In the genomic region with DNA sequence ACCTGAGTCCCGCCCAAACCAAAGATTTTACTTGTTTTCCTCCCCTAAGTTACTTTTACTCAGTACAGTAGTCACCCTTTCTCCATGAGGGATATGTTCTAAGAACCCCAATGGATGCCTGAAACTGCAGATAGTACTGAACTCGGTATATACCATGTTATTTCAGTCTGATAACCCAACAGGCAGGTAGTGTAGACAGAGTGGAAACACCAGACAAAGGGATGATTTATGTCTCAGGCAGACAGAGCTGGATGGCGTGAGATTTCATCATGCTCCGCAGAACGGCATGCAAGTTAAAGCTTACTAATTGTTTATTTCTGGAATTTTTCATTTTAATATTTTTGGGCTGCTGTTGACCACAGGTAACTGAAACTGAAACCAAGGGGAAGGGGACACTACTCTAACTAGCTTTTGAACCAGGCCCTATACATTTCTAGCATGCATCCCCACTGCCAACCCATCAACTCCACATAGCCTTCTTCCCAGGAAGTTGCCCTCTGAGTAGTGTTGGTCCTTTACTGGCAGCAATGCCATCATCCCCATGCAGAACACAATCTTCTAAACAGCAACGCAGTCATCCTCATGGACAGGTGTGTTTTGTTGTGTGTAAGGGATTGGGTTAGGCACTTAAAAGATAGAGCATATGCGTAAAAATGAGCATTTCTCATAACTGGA, we compare ENCODE assay signal across 1 cellular context.
TF ChIP-seq lines count a peak whose summit lies in the region.

No MANE protein-coding gene starts in this region.

TF ChIP-seq in K562, 482 proteins besides CTCF, POLR2A, EP300 and RAD21 (continued from another document and continues in another):
- TF ChIP-seq, protein P1, sequence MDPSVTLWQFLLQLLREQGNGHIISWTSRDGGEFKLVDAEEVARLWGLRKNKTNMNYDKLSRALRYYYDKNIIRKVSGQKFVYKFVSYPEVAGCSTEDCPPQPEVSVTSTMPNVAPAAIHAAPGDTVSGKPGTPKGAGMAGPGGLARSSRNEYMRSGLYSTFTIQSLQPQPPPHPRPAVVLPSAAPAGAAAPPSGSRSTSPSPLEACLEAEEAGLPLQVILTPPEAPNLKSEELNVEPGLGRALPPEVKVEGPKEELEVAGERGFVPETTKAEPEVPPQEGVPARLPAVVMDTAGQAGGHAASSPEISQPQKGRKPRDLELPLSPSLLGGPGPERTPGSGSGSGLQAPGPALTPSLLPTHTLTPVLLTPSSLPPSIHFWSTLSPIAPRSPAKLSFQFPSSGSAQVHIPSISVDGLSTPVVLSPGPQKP (CRISPR knock-in tag; IDR thresholded peaks at IDR 0.05) = no peak
- TF ChIP-seq MBD2 (IDR thresholded peaks at IDR 0.05; ENCODE audit: borderline replicate concordance, low read depth) (no peak), WHSC1 (IDR thresholded peaks at IDR 0.05; ENCODE audit: low read length) (no peak), TEAD2 (tag; IDR thresholded peaks at IDR 0.05) (no peak), TCF3 (CRISPR knock-in tag; IDR thresholded peaks at IDR 0.05) (no peak), ZNF175 (CRISPR knock-in tag; IDR thresholded peaks at IDR 0.05; ENCODE audit: low read depth) (peak; percentile 92), ZKSCAN3 (CRISPR knock-in tag; IDR thresholded peaks at IDR 0.05) (no peak), RUNX1 (IDR thresholded peaks at IDR 0.05; ENCODE audit: low read depth) (no peak), U2AF2 (optimal IDR thresholded peaks at IDR 0.05; ENCODE audit: low read depth, low read length) (no peak), FOXA3 (CRISPR knock-in tag; conservative IDR thresholded peaks at IDR 0.05 in 1 of 2, IDR thresholded peaks at IDR 0.05 in 1 of 2) (no peak), HSF4 (CRISPR knock-in tag; IDR thresholded peaks at IDR 0.05; ENCODE audit: borderline replicate concordance) (peak; percentile 65; the same call in 1 of the 2 replicates), TARDBP (IDR thresholded peaks at IDR 0.05) (no peak), MAZ (CRISPR knock-in tag; conservative IDR thresholded peaks at IDR 0.05 in 1 of 2, IDR thresholded peaks at IDR 0.05 in 1 of 2) (no peak), ZNF444 (CRISPR knock-in tag; IDR thresholded peaks at IDR 0.05) (no peak), SREBF1 (IDR thresholded peaks at IDR 0.05; ENCODE audit: borderline replicate concordance, low read depth, low read length) (no peak), MEF2A (IDR thresholded peaks at IDR 0.05; ENCODE audit: control insufficient read depth, low read depth, low read length) (no peak), ZNF79 (CRISPR knock-in tag; IDR thresholded peaks at IDR 0.05; ENCODE audit: low read depth) (no peak), ZNF57 (CRISPR knock-in tag; IDR thresholded peaks at IDR 0.05) (no peak), ZFP36 (IDR thresholded peaks at IDR 0.05; ENCODE audit: low read depth, low read length, partially characterized antibody) (no peak), SMARCA4 (IDR thresholded peaks at IDR 0.05) (peak; percentile 26; the same call in 1 of the 2 replicates), ZNF445 (CRISPR knock-in tag; IDR thresholded peaks at IDR 0.05; ENCODE audit: low read depth) (no peak), U2AF1 (optimal IDR thresholded peaks at IDR 0.05; ENCODE audit: low read depth, low read length) (no peak), TRIM24 (IDR thresholded peaks at IDR 0.05) (peak; percentile 71 to 87; a peak in 3 of 4 replicates), XRCC4 (IDR thresholded peaks at IDR 0.05; ENCODE audit: extremely low read depth, insufficient read depth, insufficient read length) (no peak), ZNF76 (CRISPR knock-in tag; IDR thresholded peaks at IDR 0.05; ENCODE audit: borderline replicate concordance) (0 out of 2 replicates have a peak, but pooled peaks have one; percentile 37)
- TF ChIP-seq, protein P2, sequence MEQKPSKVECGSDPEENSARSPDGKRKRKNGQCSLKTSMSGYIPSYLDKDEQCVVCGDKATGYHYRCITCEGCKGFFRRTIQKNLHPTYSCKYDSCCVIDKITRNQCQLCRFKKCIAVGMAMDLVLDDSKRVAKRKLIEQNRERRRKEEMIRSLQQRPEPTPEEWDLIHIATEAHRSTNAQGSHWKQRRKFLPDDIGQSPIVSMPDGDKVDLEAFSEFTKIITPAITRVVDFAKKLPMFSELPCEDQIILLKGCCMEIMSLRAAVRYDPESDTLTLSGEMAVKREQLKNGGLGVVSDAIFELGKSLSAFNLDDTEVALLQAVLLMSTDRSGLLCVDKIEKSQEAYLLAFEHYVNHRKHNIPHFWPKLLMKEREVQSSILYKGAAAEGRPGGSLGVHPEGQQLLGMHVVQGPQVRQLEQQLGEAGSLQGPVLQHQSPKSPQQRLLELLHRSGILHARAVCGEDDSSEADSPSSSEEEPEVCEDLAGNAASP (IDR thresholded peaks at IDR 0.05) = no peak
- TF ChIP-seq, protein P3, sequence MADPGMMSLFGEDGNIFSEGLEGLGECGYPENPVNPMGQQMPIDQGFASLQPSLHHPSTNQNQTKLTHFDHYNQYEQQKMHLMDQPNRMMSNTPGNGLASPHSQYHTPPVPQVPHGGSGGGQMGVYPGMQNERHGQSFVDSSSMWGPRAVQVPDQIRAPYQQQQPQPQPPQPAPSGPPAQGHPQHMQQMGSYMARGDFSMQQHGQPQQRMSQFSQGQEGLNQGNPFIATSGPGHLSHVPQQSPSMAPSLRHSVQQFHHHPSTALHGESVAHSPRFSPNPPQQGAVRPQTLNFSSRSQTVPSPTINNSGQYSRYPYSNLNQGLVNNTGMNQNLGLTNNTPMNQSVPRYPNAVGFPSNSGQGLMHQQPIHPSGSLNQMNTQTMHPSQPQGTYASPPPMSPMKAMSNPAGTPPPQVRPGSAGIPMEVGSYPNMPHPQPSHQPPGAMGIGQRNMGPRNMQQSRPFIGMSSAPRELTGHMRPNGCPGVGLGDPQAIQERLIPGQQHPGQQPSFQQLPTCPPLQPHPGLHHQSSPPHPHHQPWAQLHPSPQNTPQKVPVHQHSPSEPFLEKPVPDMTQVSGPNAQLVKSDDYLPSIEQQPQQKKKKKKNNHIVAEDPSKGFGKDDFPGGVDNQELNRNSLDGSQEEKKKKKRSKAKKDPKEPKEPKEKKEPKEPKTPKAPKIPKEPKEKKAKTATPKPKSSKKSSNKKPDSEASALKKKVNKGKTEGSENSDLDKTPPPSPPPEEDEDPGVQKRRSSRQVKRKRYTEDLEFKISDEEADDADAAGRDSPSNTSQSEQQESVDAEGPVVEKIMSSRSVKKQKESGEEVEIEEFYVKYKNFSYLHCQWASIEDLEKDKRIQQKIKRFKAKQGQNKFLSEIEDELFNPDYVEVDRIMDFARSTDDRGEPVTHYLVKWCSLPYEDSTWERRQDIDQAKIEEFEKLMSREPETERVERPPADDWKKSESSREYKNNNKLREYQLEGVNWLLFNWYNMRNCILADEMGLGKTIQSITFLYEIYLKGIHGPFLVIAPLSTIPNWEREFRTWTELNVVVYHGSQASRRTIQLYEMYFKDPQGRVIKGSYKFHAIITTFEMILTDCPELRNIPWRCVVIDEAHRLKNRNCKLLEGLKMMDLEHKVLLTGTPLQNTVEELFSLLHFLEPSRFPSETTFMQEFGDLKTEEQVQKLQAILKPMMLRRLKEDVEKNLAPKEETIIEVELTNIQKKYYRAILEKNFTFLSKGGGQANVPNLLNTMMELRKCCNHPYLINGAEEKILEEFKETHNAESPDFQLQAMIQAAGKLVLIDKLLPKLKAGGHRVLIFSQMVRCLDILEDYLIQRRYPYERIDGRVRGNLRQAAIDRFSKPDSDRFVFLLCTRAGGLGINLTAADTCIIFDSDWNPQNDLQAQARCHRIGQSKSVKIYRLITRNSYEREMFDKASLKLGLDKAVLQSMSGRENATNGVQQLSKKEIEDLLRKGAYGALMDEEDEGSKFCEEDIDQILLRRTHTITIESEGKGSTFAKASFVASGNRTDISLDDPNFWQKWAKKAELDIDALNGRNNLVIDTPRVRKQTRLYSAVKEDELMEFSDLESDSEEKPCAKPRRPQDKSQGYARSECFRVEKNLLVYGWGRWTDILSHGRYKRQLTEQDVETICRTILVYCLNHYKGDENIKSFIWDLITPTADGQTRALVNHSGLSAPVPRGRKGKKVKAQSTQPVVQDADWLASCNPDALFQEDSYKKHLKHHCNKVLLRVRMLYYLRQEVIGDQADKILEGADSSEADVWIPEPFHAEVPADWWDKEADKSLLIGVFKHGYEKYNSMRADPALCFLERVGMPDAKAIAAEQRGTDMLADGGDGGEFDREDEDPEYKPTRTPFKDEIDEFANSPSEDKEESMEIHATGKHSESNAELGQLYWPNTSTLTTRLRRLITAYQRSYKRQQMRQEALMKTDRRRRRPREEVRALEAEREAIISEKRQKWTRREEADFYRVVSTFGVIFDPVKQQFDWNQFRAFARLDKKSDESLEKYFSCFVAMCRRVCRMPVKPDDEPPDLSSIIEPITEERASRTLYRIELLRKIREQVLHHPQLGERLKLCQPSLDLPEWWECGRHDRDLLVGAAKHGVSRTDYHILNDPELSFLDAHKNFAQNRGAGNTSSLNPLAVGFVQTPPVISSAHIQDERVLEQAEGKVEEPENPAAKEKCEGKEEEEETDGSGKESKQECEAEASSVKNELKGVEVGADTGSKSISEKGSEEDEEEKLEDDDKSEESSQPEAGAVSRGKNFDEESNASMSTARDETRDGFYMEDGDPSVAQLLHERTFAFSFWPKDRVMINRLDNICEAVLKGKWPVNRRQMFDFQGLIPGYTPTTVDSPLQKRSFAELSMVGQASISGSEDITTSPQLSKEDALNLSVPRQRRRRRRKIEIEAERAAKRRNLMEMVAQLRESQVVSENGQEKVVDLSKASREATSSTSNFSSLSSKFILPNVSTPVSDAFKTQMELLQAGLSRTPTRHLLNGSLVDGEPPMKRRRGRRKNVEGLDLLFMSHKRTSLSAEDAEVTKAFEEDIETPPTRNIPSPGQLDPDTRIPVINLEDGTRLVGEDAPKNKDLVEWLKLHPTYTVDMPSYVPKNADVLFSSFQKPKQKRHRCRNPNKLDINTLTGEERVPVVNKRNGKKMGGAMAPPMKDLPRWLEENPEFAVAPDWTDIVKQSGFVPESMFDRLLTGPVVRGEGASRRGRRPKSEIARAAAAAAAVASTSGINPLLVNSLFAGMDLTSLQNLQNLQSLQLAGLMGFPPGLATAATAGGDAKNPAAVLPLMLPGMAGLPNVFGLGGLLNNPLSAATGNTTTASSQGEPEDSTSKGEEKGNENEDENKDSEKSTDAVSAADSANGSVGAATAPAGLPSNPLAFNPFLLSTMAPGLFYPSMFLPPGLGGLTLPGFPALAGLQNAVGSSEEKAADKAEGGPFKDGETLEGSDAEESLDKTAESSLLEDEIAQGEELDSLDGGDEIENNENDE (IDR thresholded peaks at IDR 0.05; ENCODE audit: low read depth, low read length) = no peak
- TF ChIP-seq, protein P4, sequence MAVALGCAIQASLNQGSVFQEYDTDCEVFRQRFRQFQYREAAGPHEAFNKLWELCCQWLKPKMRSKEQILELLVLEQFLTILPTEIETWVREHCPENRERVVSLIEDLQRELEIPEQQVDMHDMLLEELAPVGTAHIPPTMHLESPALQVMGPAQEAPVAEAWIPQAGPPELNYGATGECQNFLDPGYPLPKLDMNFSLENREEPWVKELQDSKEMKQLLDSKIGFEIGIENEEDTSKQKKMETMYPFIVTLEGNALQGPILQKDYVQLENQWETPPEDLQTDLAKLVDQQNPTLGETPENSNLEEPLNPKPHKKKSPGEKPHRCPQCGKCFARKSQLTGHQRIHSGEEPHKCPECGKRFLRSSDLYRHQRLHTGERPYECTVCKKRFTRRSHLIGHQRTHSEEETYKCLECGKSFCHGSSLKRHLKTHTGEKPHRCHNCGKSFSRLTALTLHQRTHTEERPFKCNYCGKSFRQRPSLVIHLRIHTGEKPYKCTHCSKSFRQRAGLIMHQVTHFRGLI (CRISPR knock-in tag; IDR thresholded peaks at IDR 0.05) = peak; percentile 5; the same call in 1 of the 2 replicates
- TF ChIP-seq, protein P5, sequence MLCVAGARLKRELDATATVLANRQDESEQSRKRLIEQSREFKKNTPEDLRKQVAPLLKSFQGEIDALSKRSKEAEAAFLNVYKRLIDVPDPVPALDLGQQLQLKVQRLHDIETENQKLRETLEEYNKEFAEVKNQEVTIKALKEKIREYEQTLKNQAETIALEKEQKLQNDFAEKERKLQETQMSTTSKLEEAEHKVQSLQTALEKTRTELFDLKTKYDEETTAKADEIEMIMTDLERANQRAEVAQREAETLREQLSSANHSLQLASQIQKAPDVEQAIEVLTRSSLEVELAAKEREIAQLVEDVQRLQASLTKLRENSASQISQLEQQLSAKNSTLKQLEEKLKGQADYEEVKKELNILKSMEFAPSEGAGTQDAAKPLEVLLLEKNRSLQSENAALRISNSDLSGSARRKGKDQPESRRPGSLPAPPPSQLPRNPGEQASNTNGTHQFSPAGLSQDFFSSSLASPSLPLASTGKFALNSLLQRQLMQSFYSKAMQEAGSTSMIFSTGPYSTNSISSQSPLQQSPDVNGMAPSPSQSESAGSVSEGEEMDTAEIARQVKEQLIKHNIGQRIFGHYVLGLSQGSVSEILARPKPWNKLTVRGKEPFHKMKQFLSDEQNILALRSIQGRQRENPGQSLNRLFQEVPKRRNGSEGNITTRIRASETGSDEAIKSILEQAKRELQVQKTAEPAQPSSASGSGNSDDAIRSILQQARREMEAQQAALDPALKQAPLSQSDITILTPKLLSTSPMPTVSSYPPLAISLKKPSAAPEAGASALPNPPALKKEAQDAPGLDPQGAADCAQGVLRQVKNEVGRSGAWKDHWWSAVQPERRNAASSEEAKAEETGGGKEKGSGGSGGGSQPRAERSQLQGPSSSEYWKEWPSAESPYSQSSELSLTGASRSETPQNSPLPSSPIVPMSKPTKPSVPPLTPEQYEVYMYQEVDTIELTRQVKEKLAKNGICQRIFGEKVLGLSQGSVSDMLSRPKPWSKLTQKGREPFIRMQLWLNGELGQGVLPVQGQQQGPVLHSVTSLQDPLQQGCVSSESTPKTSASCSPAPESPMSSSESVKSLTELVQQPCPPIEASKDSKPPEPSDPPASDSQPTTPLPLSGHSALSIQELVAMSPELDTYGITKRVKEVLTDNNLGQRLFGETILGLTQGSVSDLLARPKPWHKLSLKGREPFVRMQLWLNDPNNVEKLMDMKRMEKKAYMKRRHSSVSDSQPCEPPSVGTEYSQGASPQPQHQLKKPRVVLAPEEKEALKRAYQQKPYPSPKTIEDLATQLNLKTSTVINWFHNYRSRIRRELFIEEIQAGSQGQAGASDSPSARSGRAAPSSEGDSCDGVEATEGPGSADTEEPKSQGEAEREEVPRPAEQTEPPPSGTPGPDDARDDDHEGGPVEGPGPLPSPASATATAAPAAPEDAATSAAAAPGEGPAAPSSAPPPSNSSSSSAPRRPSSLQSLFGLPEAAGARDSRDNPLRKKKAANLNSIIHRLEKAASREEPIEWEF (CRISPR knock-in tag; IDR thresholded peaks at IDR 0.05) = no peak
- TF ChIP-seq, protein P6, sequence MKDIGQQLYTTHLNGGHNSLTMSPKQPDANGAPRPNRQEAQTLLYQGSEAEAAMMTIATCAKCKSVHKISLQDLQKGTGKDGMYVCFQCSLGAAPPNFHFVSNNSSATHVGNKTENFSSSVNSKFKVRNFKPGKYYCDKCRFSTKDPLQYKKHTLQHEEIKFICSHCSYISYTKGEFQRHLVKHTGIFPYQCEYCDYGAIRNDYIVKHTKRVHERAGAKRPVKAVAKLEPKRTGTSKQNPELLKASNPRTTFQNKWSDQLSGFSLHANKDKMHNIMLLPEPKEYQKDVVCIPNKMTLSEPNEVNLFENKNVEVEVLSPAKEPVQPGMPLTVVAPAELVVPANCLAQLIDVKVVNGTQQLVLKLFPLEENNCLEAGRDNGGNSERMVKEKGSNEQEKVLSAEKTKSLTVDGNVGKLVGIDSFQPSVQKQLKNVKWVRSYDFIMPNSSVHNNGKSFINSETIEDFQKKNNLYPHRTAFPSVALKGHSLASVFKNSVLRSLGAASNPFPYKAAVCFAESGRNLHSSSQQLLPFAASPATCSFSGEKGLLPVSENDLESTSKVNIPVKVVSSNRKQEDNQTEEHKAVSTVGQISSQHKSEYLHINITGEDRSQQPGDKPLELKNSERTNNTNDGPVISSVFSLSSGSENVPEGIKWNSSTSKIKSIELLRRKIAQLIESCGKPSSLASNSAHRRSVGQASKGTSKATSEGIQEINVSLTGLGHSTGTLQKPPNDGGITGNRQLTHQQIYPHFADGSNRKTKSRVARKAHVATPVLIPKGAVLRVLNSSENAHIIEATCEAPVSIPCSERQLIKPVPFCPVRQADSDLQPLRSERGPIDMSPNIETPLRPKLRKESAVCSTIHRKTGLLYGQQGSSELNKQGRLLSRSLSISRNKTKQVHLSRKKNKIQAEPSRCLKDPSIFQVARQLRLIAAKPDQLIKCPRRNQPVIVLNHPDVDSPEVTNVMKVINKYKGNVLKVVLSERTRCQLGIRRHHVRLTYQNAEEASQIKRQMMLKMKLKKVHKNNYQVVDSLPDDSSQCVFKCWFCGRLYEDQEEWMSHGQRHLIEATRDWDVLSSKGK (CRISPR knock-in tag; IDR thresholded peaks at IDR 0.05) = no peak
